In genomic region chr11:1761110-1761856, GRCh38 we compare ENCODE assay signal across 10 cellular contexts. TPM values are rescaled to one million over a fixed set of nuclear protein-coding genes. Genes with fewer than 3 reads are reported as not detected.
A peak's percentile ranks its signal among the peaks of the same experiment; 100 is the strongest.
DNase-seq lines count a peak whose midpoint lies in the region; ATAC-seq and TF ChIP-seq lines count a peak whose summit lies in the region.
"Had no signal": no experiment of that assay in that cellular context is flagged by ENCODE, and none has a peak within 500 bp of the region (broad histone marks: within the 10 kb centered on the region; RNA-seq: fewer than 3 reads in every experiment).

No MANE protein-coding gene starts in this region.

- ATAC-seq in HG02759 (IDR thresholded peaks at IDR 0.05; ENCODE audit: unreplicated experiment) = no peak

- no peaks in the 10 kb centered on the region for H3K27me3 Mint-ChIP-seq in T-helper 2 cell treated with Interferon-gamma antibody and Interleukin-4, amounts not matched to agents 5 μg/mL and 100 μg/mL, for 36 hours (ENCODE audit: low read depth)

- peak overlapping the region; percentile 48 for H3K4me3 Mint-ChIP-seq in T-helper 2 cell treated with Interferon-gamma antibody and Interleukin-4, amounts not matched to agents 5 μg/mL and 100 μg/mL, for 36 hours

- H3K27ac ChIP-seq in colonic mucosa = peak overlapping the region; percentile 92
- H3K27ac ChIP-seq in thymus (ENCODE audit: low read depth) = peak overlapping the region; percentile 61

- H3K4me1 ChIP-seq in colonic mucosa (peaks cover 9% of the 10 kb centered on the region), mucosa of stomach (ENCODE audit: control insufficient read depth, insufficient read depth, low read length) (peaks cover 56% of the 10 kb centered on the region), thymus (ENCODE audit: control insufficient read depth, insufficient read depth, low read length) (peaks cover 49% of the 10 kb centered on the region)

- WGBS in thymus = 94% methylated on average over 28 of the region's 28 CpGs

- intact Hi-C loops in colonic mucosa (cut with DNase I) = no loop called here

- in situ Hi-C loops in GM13976 (cut with MboI; ENCODE audit: low sequenced_read_pairs, unreplicated experiment) = no loop called here

- H3K9me3 Mint-ChIP-seq in T-helper 2 cell treated with Interferon-gamma antibody and Interleukin-4, amounts not matched to agents 5 μg/mL and 100 μg/mL, for 36 hours = no peaks in the 10 kb centered on the region

- no peak for TF ChIP-seq CTCF in colonic mucosa (IDR thresholded peaks at IDR 0.05)
- no peak for TF ChIP-seq CTCF in GM13976 (IDR thresholded peaks at IDR 0.05; ENCODE audit: borderline replicate concordance, control extremely low read depth, extremely low read depth, insufficient read depth, missing control alignments)

- peak overlapping the region; percentile 59 for H3K4me3 ChIP-seq in colonic mucosa
- peak overlapping the region; percentile 79 for H3K4me3 ChIP-seq in mucosa of stomach (ENCODE audit: low read length)
- no peak overlapping the region for H3K4me3 ChIP-seq in thymus (ENCODE audit: low read length)

- peaks cover 32% of the 10 kb centered on the region for H3K4me1 Mint-ChIP-seq in T-helper 2 cell treated with Interferon-gamma antibody and Interleukin-4, amounts not matched to agents 5 μg/mL and 100 μg/mL, for 36 hours (ENCODE audit: low read depth)

- DNase-seq in T-helper 2 cell treated with Interferon-gamma antibody and Interleukin-4, amounts not matched to agents 5 μg/mL and 100 μg/mL, for 36 hours (ENCODE audit: low spot score) = no peak
- DNase-seq in T-helper 2 cell (no peak), colonic mucosa (no peak), GM13976 (ENCODE audit: low spot score) (no peak), epidermal melanocyte (ENCODE audit: insufficient read length, low spot score) (no peak)
- DNase-seq: activated effector memory CD4-positive, alpha-beta T cell treated with anti-CD3 and anti-CD28 coated beads, Interleukin-2, amount 50 U/mL, for 16 hours; NCI-H510A had no signal

- no peaks in the 10 kb centered on the region for H3K9me3 ChIP-seq in colonic mucosa
- H3K9me3 ChIP-seq in mucosa of stomach (ENCODE audit: control insufficient read depth, low read length) = no peaks in the 10 kb centered on the region
- no peaks in the 10 kb centered on the region for H3K9me3 ChIP-seq in thymus (ENCODE audit: control insufficient read depth)

- H3K27me3 ChIP-seq in colonic mucosa (no peaks in the 10 kb centered on the region), mucosa of stomach (ENCODE audit: control insufficient read depth, insufficient read depth, low read length) (no peaks in the 10 kb centered on the region), thymus (ENCODE audit: control insufficient read depth, insufficient read depth) (no peaks in the 10 kb centered on the region)

- peaks cover 9% of the 10 kb centered on the region for H3K36me3 Mint-ChIP-seq in T-helper 2 cell treated with Interferon-gamma antibody and Interleukin-4, amounts not matched to agents 5 μg/mL and 100 μg/mL, for 36 hours (ENCODE audit: low read depth)

- H3K36me3 ChIP-seq in colonic mucosa = peaks cover 11% of the 10 kb centered on the region
- peaks cover 22% of the 10 kb centered on the region for H3K36me3 ChIP-seq in mucosa of stomach (ENCODE audit: control insufficient read depth, insufficient read depth, low read length)
- H3K36me3 ChIP-seq in thymus (ENCODE audit: control insufficient read depth, insufficient read depth) = peaks cover 29% of the 10 kb centered on the region

- peak overlapping the region; percentile 52 to 100 for H3K9ac ChIP-seq in colonic mucosa (ENCODE audit: low read depth in 2 of 2, low read length in 2 of 2)
- peak overlapping the region; percentile 94 for H3K9ac ChIP-seq in mucosa of stomach (ENCODE audit: low read length)

- no peak overlapping the region for H3K27ac Mint-ChIP-seq in T-helper 2 cell treated with Interferon-gamma antibody and Interleukin-4, amounts not matched to agents 5 μg/mL and 100 μg/mL, for 36 hours

RNA-seq across cellular contexts. Expression of gene CTSD, which starts 2.4 kb away (rescaled TPM):
- total RNA-seq in colonic mucosa = 100 to 1,000 TPM; 633 to 887 TPM
- polyA plus RNA-seq in thymus = 487 TPM

RNA-seq across cellular contexts. Expression of gene IFITM10, which starts 10.9 kb away (rescaled TPM):
- total RNA-seq in colonic mucosa = 1 to 10 TPM in 1 of 2 donors, under 1 TPM in 1; 0.42 to 1.1 TPM
- polyA plus RNA-seq in thymus = 0.80 TPM
